In the genomic region with DNA sequence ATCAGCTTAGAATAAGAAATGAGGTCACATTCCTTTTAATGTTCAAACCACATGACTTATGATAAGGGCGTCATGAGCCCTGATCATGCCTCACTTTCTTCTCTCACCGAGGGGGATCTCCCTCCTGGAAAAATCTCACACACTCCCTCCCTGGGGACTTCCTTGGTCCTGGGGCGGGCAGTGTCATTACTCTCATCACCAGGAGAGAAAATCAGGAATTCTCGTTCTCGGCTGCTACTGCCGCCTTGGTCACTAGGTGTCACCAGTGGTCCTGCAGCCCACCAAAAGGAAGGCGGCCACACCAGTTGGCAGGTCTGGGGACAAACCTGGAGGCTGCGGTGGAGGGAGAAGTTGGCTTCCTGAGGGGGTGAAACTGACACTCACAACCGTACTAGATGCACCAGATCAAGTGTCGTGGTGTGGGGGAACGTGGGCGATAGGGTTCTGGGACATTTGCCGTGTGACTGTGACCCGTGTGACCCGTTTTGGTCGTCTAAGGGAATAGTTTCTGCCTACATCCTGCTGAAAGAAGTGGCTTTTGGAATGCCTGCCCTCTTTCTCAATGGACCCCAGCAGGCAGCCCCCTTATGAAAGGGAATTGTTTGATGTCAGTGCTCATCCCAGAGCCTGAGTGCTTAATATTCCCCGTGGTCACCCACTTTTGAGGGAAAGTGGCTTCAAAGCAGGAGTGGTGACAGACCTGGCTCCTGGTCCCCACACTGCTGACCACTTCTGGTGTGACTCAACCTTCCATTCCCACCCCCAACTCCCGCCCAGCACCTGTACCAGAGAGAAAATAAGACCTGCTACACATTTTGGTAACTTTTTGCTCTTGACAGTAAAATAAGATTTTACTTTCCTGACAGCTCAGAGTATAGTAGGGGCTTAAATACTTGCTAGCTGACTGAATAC, we compare ENCODE assay signal across 8 cellular contexts.
DNase-seq lines count a peak whose midpoint lies in the region; ATAC-seq, FAIRE-seq and TF ChIP-seq lines count a peak whose summit lies in the region.

No MANE protein-coding gene starts in this region.

- H3K9ac ChIP-seq in keratinocyte (ENCODE audit: control insufficient read depth, extremely low read depth, insufficient read depth, low read length), result no peak overlapping the region

- H3K27ac ChIP-seq in caudate nucleus (ENCODE audit: low read depth, low read length), result peak overlapping the region; percentile 88
- no peak overlapping the region for H3K27ac ChIP-seq in keratinocyte (ENCODE audit: control insufficient read depth, insufficient read depth, low read length)

- TF ChIP-seq CTCF in NB4 (IDR thresholded peaks at IDR 0.05; ENCODE audit: low read depth, low read length) (peak; percentile 98), keratinocyte (optimal IDR thresholded peaks at IDR 0.05 in 1 of 3, IDR thresholded peaks at IDR 0.05 in 1 of 3, conservative IDR thresholded peaks at IDR 0.05 in 1 of 3; ENCODE audit: extremely low read depth in 1 of 3, insufficient read depth in 2 of 3, low read length in 3 of 3) (peak; percentile 70 to 84 (median 75))

- no peak overlapping the region for H2AFZ ChIP-seq in keratinocyte (ENCODE audit: control insufficient read depth, low read length)

- no peaks in the 10 kb centered on the region for H3K79me2 ChIP-seq in keratinocyte (ENCODE audit: control insufficient read depth, insufficient read depth, low read length)

- H3K4me3 ChIP-seq in NB4 (ENCODE audit: low read depth, low read length), result no peak overlapping the region
- H3K4me3 ChIP-seq in keratinocyte (ENCODE audit: control insufficient read depth in 2 of 3, extremely low read depth in 1 of 3, insufficient read depth in 2 of 3, low read depth in 1 of 3, low read length in 3 of 3), result no peak overlapping the region

- no peaks in the 10 kb centered on the region for H3K9me3 ChIP-seq in keratinocyte (ENCODE audit: control insufficient read depth, low read depth, low read length)

- no peaks in the 10 kb centered on the region for H4K20me1 ChIP-seq in keratinocyte (ENCODE audit: control insufficient read depth, extremely low read depth, insufficient read depth, low read length)

- dilution Hi-C loops in keratinocyte (cut with MboI; ENCODE audit: extremely low pct_ligation_motif_present, low sequenced_read_pairs), result no loop called here

- no peak overlapping the region for H3K4me2 ChIP-seq in keratinocyte (ENCODE audit: control insufficient read depth, extremely low read depth, insufficient read depth, low read depth, low read length)

- H3K27me3 ChIP-seq in keratinocyte (ENCODE audit: control insufficient read depth, extremely low read depth, insufficient read depth, low read length), result no peaks in the 10 kb centered on the region

- no peaks in the 10 kb centered on the region for H3K4me1 ChIP-seq in keratinocyte (ENCODE audit: control insufficient read depth, extremely low read depth, insufficient read depth, low read length)

- peak; percentile 85 for ATAC-seq in HG02610 (IDR thresholded peaks at IDR 0.05; ENCODE audit: unreplicated experiment)

- H3K9me1 ChIP-seq in keratinocyte (ENCODE audit: control insufficient read depth, extremely low read depth, insufficient read depth, low read length), result no peaks in the 10 kb centered on the region

- H3K36me3 ChIP-seq in keratinocyte (ENCODE audit: control insufficient read depth in 2 of 2, extremely low read depth in 1 of 2, insufficient read depth in 2 of 2, low read length in 2 of 2), result no peaks in the 10 kb centered on the region

- TF ChIP-seq POLR2A in NB4 (IDR thresholded peaks at IDR 0.05; ENCODE audit: extremely low read depth, insufficient read length), result no peak

- peak; percentile 37 for DNase-seq in NCI-H1436 (lab: John Stamatoyannopoulos, UW)
- DNase-seq in NCI-H1436 treated with DMSO at 0.1 percent for 48 hours (lab: John Stamatoyannopoulos, UW), result no peak
- DNase-seq in NB4 (ENCODE audit: low read depth), result peak; percentile 79
- peak; percentile 41 for DNase-seq in UCSD-AML1 (lab: John Stamatoyannopoulos, UW; ENCODE audit: unreplicated experiment)
- peak in 57 of 61 donors; percentile 15 to 87 (median 66) for DNase-seq in caudate nucleus (lab: John Stamatoyannopoulos, UW)
- no peak for DNase-seq in keratinocyte (ENCODE audit: low read depth, low spot score)
- DNase-seq in stimulated activated CD4-positive, alpha-beta T cell treated with anti-CD3 and anti-CD28 coated beads, Interleukin-1b, Interleukin-23, amount 100 ng/mL, for 4 hours (ENCODE audit: low read depth in 2 of 2), result peak; percentile 19 to 37

- FAIRE-seq in keratinocyte (lab: Jason Lieb, UNC), result no peak

Comparison
In these comparisons a context has a peak if more than half of its experiments do, and no peak if none do; other contexts are left out.
1. DNase-seq: peak in NCI-H1436 (single experiment), NB4 (single experiment), UCSD-AML1 (single experiment), caudate nucleus (57 of 61) and stimulated activated CD4-positive, alpha-beta T cell treated with anti-CD3 and anti-CD28 coated beads, Interleukin-1b, Interleukin-23, amount 100 ng/mL, for 4 hours (2 of 2); none in NCI-H1436 treated with DMSO at 0.1 percent for 48 hours (single experiment) and keratinocyte (single experiment).